ENCODE assay signal across 8 cellular contexts in the genomic region with DNA sequence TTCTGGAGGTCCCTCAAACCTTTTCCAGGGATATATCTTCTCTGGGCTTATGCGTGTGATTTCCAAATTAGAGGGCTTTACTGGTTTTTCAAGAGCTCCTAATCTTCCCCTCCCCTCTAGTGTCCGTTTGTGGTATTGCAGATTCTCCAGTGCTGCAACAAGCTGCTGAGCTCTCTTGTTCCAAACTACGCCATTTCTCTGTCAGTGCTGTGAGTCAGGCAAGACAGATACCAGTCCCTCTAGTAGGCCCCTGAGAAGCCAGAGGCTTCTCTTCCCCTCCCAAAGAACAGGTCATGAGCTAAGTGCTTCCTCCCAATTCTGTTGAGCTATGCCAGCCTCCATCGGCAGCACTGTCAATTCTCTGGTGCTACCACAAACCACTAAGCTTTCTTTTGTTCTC.
DNase-seq lines count a peak whose midpoint lies in the region; ATAC-seq and FAIRE-seq lines count a peak whose summit lies in the region.

No MANE protein-coding gene starts in this region.

- ATAC-seq in left cardiac atrium (peak in 1 of 2 donors; percentile 77), GM18909 (IDR thresholded peaks at IDR 0.05; ENCODE audit: poor library complexity, unreplicated experiment) (no peak), HG03095 (IDR thresholded peaks at IDR 0.05; ENCODE audit: unreplicated experiment) (no peak)

- FAIRE-seq in RCC 7860 (lab: Jason Lieb, UNC), result no peak

- DNase-seq in COLO829 (ENCODE audit: low spot score) (peak; percentile 63), HS-27A (ENCODE audit: low read depth) (peak; percentile 39), RCC 7860 (ENCODE audit: low spot score) (peak; percentile 52), left cardiac atrium (peak; percentile 42)
- DNase-seq in activated effector memory CD4-positive, alpha-beta T cell treated with anti-CD3 and anti-CD28 coated beads, Interleukin-2, amount 50 U/mL, for 16 hours, result peak; percentile 70
- peak; percentile 28 to 56 for DNase-seq in stimulated activated CD4-positive, alpha-beta T cell treated with anti-CD3 and anti-CD28 coated beads, Interleukin-12 subunit alpha, Interleukin-12 subunit beta, amount 100 ng/mL, for 24 hours (ENCODE audit: low read depth in 2 of 2)

- intact Hi-C loops in left cardiac atrium (cut with DNase I), result no loop called here
